In the genomic region with DNA sequence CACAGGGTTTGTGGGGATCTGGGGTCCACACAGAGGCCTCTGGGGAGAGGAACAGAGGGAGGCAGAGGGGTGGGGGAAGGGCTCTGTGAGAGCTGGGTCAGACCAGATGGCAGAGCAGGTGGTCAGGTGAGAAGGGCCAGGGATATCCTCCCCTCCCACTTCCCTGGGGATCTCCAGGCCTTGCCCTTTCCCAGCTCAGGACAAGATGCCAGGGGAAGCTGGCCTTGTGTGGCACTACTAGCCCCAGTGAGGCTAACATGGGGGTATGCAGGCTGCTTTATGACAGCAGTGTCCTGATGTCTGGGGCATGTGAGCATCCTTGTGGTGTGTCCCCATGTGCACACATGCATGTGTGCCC, we compare ENCODE assay signal across 17 cellular contexts. TPM values are rescaled to one million over a fixed set of nuclear protein-coding genes. Genes with fewer than 3 reads are reported as not detected.
DNase-seq lines count a peak whose midpoint lies in the region; ATAC-seq, FAIRE-seq and TF ChIP-seq lines count a peak whose summit lies in the region.
"Had no signal": no experiment of that assay in that cellular context is flagged by ENCODE, and none has a peak within 500 bp of the region (broad histone marks: within the 10 kb centered on the region; RNA-seq: fewer than 3 reads in every experiment).

No MANE protein-coding gene starts in this region.

- intact Hi-C loops in GM12878 (cut with micrococcal nuclease; ENCODE audit: unreplicated experiment), result no loop called here

- RAD21 ChIA-PET in GM12878 (lab: Charles Lee; ENCODE audit: unreplicated experiment), result interaction anchor here (0.9 to 1.1 kb wide), 2 partner anchors 12 to 36 kb away, joined by 3 read pairs; no protein-coding TSS in a partner anchor

- FAIRE-seq in GM12878 (lab: Jason Lieb, UNC), result no peak
- FAIRE-seq: G401.6 had no signal

- H3K27me3 Mint-ChIP-seq in T-helper 2 cell treated with Interferon-gamma antibody and Interleukin-4, amounts not matched to agents 5 μg/mL and 100 μg/mL, for 36 hours (ENCODE audit: low read depth), result no peaks in the 10 kb centered on the region
- H3K27me3 Mint-ChIP-seq in naive thymus-derived CD8-positive, alpha-beta T cell, result peaks cover 0 to 4% (median 0%) of the 10 kb centered on the region in 5 donors
- peaks cover 2% of the 10 kb centered on the region; the same call in 1 of the 2 replicates for H3K27me3 Mint-ChIP-seq in WTC11 (ENCODE audit: low read depth)

- H3K9me3 ChIP-seq in GM12878 (replicated peaks; ENCODE audit: control insufficient read depth, insufficient read depth, low read length), result peaks cover 1% of the 10 kb centered on the region; the same call in 2 of the 3 replicates
- H3K9me3 ChIP-seq: SK-N-SH had no signal

- no peaks in the 10 kb centered on the region for H3K36me3 ChIP-seq in GM12878 (ENCODE audit: control insufficient read depth in 2 of 2, insufficient read depth in 2 of 2, low read length in 1 of 2)

- ATAC-seq in GM12878 (no peak), HG03442 (IDR thresholded peaks at IDR 0.05; ENCODE audit: unreplicated experiment) (no peak), HG03139 (IDR thresholded peaks at IDR 0.05; ENCODE audit: unreplicated experiment) (no peak), WTC11 (no peak)
- ATAC-seq in naive thymus-derived CD8-positive, alpha-beta T cell, result no peak
- ATAC-seq: left colon had no signal

- H4K20me1 ChIP-seq in GM12878 (ENCODE audit: control insufficient read depth, insufficient read depth), result no peaks in the 10 kb centered on the region

- TF ChIP-seq CTCF in GM12878 (IDR thresholded peaks at IDR 0.05 in 2 of 3, conservative IDR thresholded peaks at IDR 0.05 in 1 of 3; ENCODE audit: control insufficient read depth in 2 of 3, extremely low read depth in 1 of 3, insufficient read depth in 1 of 3, low read depth in 3 of 3, low read length in 3 of 3) (no peak), WTC11 (IDR thresholded peaks at IDR 0.05) (no peak)

- no peaks in the 10 kb centered on the region for H3K27me3 ChIP-seq in GM12878 (replicated peaks in 1 of 2; ENCODE audit: control insufficient read depth in 2 of 2, insufficient read depth in 2 of 2, low read length in 1 of 2)
- H3K27me3 ChIP-seq: dorsolateral prefrontal cortex had no signal

- no peak overlapping the region for H3K4me3 ChIP-seq in GM12878
- H3K4me3 ChIP-seq: dorsolateral prefrontal cortex, PC-9 had no signal

- peak overlapping the region; percentile 22 for H3K27ac Mint-ChIP-seq in T-helper 2 cell treated with Interferon-gamma antibody and Interleukin-4, amounts not matched to agents 5 μg/mL and 100 μg/mL, for 36 hours
- H3K27ac Mint-ChIP-seq in naive thymus-derived CD8-positive, alpha-beta T cell, result peak overlapping the region; percentile 0 to 95 (median 89)
- H3K27ac Mint-ChIP-seq in WTC11, result no peak overlapping the region

- H3K4me1 Mint-ChIP-seq in T-helper 2 cell treated with Interferon-gamma antibody and Interleukin-4, amounts not matched to agents 5 μg/mL and 100 μg/mL, for 36 hours (ENCODE audit: low read depth), result peaks cover 8% of the 10 kb centered on the region
- H3K4me1 Mint-ChIP-seq in naive thymus-derived CD8-positive, alpha-beta T cell, result peaks cover 3 to 18% (median 16%) of the 10 kb centered on the region in 4 donors
- H3K4me1 Mint-ChIP-seq in WTC11, result peaks cover 9% of the 10 kb centered on the region; the same call in 1 of the 2 replicates

- peaks cover 1% of the 10 kb centered on the region for H3K36me3 Mint-ChIP-seq in T-helper 2 cell treated with Interferon-gamma antibody and Interleukin-4, amounts not matched to agents 5 μg/mL and 100 μg/mL, for 36 hours (ENCODE audit: low read depth)
- H3K36me3 Mint-ChIP-seq in naive thymus-derived CD8-positive, alpha-beta T cell, result no peaks in the 10 kb centered on the region
- no peaks in the 10 kb centered on the region for H3K36me3 Mint-ChIP-seq in WTC11

- H3K27ac ChIP-seq in GM12878 (ENCODE audit: control insufficient read depth, insufficient read depth), result no peak overlapping the region
- H3K27ac ChIP-seq: PC-9 had no signal

- SMC1A ChIA-PET in GM12878 (lab: Charles Lee; ENCODE audit: uncharacterized antibody, unreplicated experiment), result interaction anchor here (0.8 to 1.2 kb wide), 4 partner anchors 14 to 145 kb away, joined by 3 to 5 read pairs (median 3); no protein-coding TSS in a partner anchor

- H3K9ac ChIP-seq in GM12878 (ENCODE audit: control insufficient read depth, insufficient read depth, low read length), result no peak overlapping the region
- H3K9ac ChIP-seq: SK-N-SH had no signal

- no peak for TF ChIP-seq POLR2A in GM12878 (IDR thresholded peaks at IDR 0.05; ENCODE audit: low read depth, low read length)

- in situ Hi-C loops in G401 (cut with HindIII; ENCODE audit: low sequenced_read_pairs) (no loop called here), GM12878 (cut with MboI) (no loop called here)

- no peaks in the 10 kb centered on the region for H3K79me2 ChIP-seq in GM12878 (ENCODE audit: control insufficient read depth, insufficient read depth, low read length)

- no peak for DNase-seq in T-helper 2 cell treated with Interferon-gamma antibody and Interleukin-4, amounts not matched to agents 5 μg/mL and 100 μg/mL, for 36 hours (ENCODE audit: low spot score)
- DNase-seq in T-helper 2 cell (no peak), G401 (ENCODE audit: low spot score) (peak; percentile 80), GM12878 (ENCODE audit: low read depth, low spot score) (no peak), WTC11 (ENCODE audit: low spot score) (no peak)
- peak in 1 of 10 donors; percentile 16 for DNase-seq in naive thymus-derived CD8-positive, alpha-beta T cell
- DNase-seq: activated CD4-positive, CD25-positive, alpha-beta regulatory T cell; hypothalamus; NCI-H510A; PC-9; SK-N-SH had no signal

- BruUV-seq in GM12878 (replicated peaks; lab: Mats Ljungman, UMichigan), result no TSS peak

- H3K4me2 ChIP-seq in GM12878 (ENCODE audit: control insufficient read depth, insufficient read depth), result no peak overlapping the region
- H3K4me2 ChIP-seq: PC-9, SK-N-SH had no signal

- no peaks in the 10 kb centered on the region; the same call in 1 of the 2 replicates for H3K4me1 ChIP-seq in GM12878 (ENCODE audit: control insufficient read depth, insufficient read depth, low read length)

- CTCF ChIA-PET in GM12878 (lab: Yijun Ruan, JAX), result interaction anchor here (0.7 to 1.0 kb wide), 3 partner anchors 14 to 111 kb away, joined by 3 to 5 read pairs (median 4); no protein-coding TSS in a partner anchor
- CTCF ChIA-PET in WTC11 (lab: Charles Lee), result interaction anchor here (1.2 to 3.2 kb wide), 3 partner anchors 50 to 141 kb away, joined by 5 to 26 read pairs (median 7); no protein-coding TSS in a partner anchor

- no peak overlapping the region for H3K4me3 Mint-ChIP-seq in T-helper 2 cell treated with Interferon-gamma antibody and Interleukin-4, amounts not matched to agents 5 μg/mL and 100 μg/mL, for 36 hours
- H3K4me3 Mint-ChIP-seq in naive thymus-derived CD8-positive, alpha-beta T cell, result peak overlapping the region in 6 of 10 donors; percentile 19 to 80 (median 49)
- no peak overlapping the region for H3K4me3 Mint-ChIP-seq in WTC11

- POLR2A ChIA-PET in GM12878 (lab: Charles Lee), result interaction anchor here (0.9 to 1.0 kb wide), 2 partner anchors 29 to 77 kb away, joined by 4 read pairs; no protein-coding TSS in a partner anchor
- POLR2A ChIA-PET in naive thymus-derived CD8-positive, alpha-beta T cell (lab: Charles Lee), result interaction anchor here (0.6 to 0.7 kb wide), 2 partner anchors 37 to 468 kb away, joined by 4 to 5 read pairs; no protein-coding TSS in a partner anchor
- POLR2A ChIA-PET in WTC11 (lab: Charles Lee), result no interaction called here

- TF ChIP-seq RAD21 in GM12878 (IDR thresholded peaks at IDR 0.05; ENCODE audit: insufficient read depth, low read depth, low read length), result no peak

- H2AFZ ChIP-seq in GM12878 (ENCODE audit: control insufficient read depth, low read depth, low read length), result peak overlapping the region; percentile 76
- H2AFZ ChIP-seq: PC-9 had no signal

- TF ChIP-seq EP300 in GM12878 (IDR thresholded peaks at IDR 0.05; ENCODE audit: borderline replicate concordance in 1 of 2, control insufficient read depth in 1 of 2, low read depth in 2 of 2, low read length in 2 of 2), result no peak

- H3K9me3 Mint-ChIP-seq in T-helper 2 cell treated with Interferon-gamma antibody and Interleukin-4, amounts not matched to agents 5 μg/mL and 100 μg/mL, for 36 hours, result no peaks in the 10 kb centered on the region
- peaks cover 0 to 3% (median 0%) of the 10 kb centered on the region in 9 donors for H3K9me3 Mint-ChIP-seq in naive thymus-derived CD8-positive, alpha-beta T cell
- peaks cover 5% of the 10 kb centered on the region; the same call in 1 of the 2 replicates for H3K9me3 Mint-ChIP-seq in WTC11

TF ChIP-seq in GM12878, 131 proteins besides CTCF, POLR2A, EP300 and RAD21 (continues in another document):
- TF ChIP-seq TAF1 (IDR thresholded peaks at IDR 0.05; ENCODE audit: borderline replicate concordance, low read depth, low read length) (no peak), IKZF1 (conservative IDR thresholded peaks at IDR 0.05) (no peak), TARDBP (IDR thresholded peaks at IDR 0.05; ENCODE audit: borderline replicate concordance) (no peak)

TF ChIP-seq in WTC11, 78 proteins besides CTCF, POLR2A, EP300 and RAD21 (continues in another document):
- TF ChIP-seq ZNF396 (CRISPR knock-in tag; IDR thresholded peaks at IDR 0.05; ENCODE audit: borderline replicate concordance), result no peak

RNA-seq across cellular contexts. Expression of a gene that starts 51.4 kb away (rescaled TPM):
- 1.8 and 5.6 TPM in 2 replicates for total RNA-seq in G401 (2014; rRNA removed; shearing (Covaris generic))
- total RNA-seq in GM12878 (2013; cell fraction: nucleolus; rRNA removed), result 0.63 and 2.6 TPM in 2 replicates
- total RNA-seq in GM12878 (2014; rRNA removed) (0.40 TPM in 1 of 2 replicates, not detected in the other), GM12878 (2014; rRNA removed; fragmentation: Illumina TruSeq; extraction: Trizol) (0.13 TPM in 1 of 2 replicates, not detected in the other), GM12878 (2021) (0.18 and 0.53 TPM in 2 replicates), WTC11 (2021) (1.1 to 1.4 TPM (median 1.1 TPM) in 3 replicates)
- polyA plus RNA-seq in GM12878 (2011; ENCODE audit: low read depth), result 0.10 TPM
- polyA plus RNA-seq in GM12878 (2011; rRNA removed) (0.26 and 0.72 TPM in 2 replicates), GM12878 (2014; fragmentation: Illumina TruSeq; extraction: Trizol) (0.40 and 0.51 TPM in 2 replicates), GM12878 (2014; fragmentation: Nextera tagmentation; extraction: Ambion mirVana) (under 1 TPM in 1 of 2 experiments, not detected in 1; 0.05 TPM), GM12878 (2014; rRNA removed) (0.19 and 0.29 TPM in 2 replicates), GM12878 (2016; fragmentation: Nextera tagmentation; extraction: Ambion mirVana) (not detected)
- 0.30 and 0.33 TPM in 2 replicates for polyA plus RNA-seq in GM12878 (2011; cell fraction: cytosol; rRNA removed)
- polyA plus RNA-seq in GM12878 (2011; cell fraction: nucleus; rRNA removed), result 0.44 and 0.73 TPM in 2 replicates
- 0.52 and 0.55 TPM in 2 replicates for polyA plus RNA-seq in GM12878 (2012)
- 0.22 and 0.57 TPM in 2 replicates for polyA minus RNA-seq in GM12878 (2011; rRNA and poly(A)+ RNA removed)
- polyA minus RNA-seq in GM12878 (2011; cell fraction: cytosol; rRNA and poly(A)+ RNA removed), result not detected in 2 replicates
- 0.73 TPM in 1 of 2 replicates, not detected in the other for polyA minus RNA-seq in GM12878 (2011; cell fraction: nucleus; rRNA and poly(A)+ RNA removed)
- not detected for total RNA-seq in naive thymus-derived CD8-positive, alpha-beta T cell
- not detected for polyA plus RNA-seq in naive thymus-derived CD8-positive, alpha-beta T cell
- total RNA-seq: myocyte had no signal

Comparison
In these comparisons a context has a peak if more than half of its experiments do, and no peak if none do; other contexts are left out.
1. H3K4me3 Mint-ChIP-seq: peak in naive thymus-derived CD8-positive, alpha-beta T cell (6 of 10); none in T-helper 2 cell treated with Interferon-gamma antibody and Interleukin-4, amounts not matched to agents 5 μg/mL and 100 μg/mL, for 36 hours (single experiment) and WTC11 (single experiment).